Comparison of ENCODE assay signal across 9 cellular contexts in genomic region chr3:14428087-14429067, GRCh38.
DNase-seq lines count a peak whose midpoint lies in the region.
"Had no signal": no experiment of that assay in that cellular context is flagged by ENCODE, and none has a peak within 500 bp of the region (broad histone marks: within the 10 kb centered on the region; RNA-seq: fewer than 3 reads in every experiment).

No MANE protein-coding gene starts in this region.

- peak; percentile 76 for DNase-seq in activated effector memory CD4-positive, alpha-beta T cell treated with anti-CD3 and anti-CD28 coated beads, Interleukin-2, amount 50 U/mL, for 16 hours
- DNase-seq in activated effector memory CD4-positive, alpha-beta T cell treated with Interleukin-2 at 50 U/mL for 16 hours: no peak
- peak; percentile 63 for DNase-seq in activated CD4-positive, alpha-beta T cell treated with anti-CD3 and anti-CD28 coated beads for 48 hours
- DNase-seq in fibroblast of gingiva (ENCODE audit: low read depth) (peak; percentile 83), NK-92 (lab: John Stamatoyannopoulos, UW; ENCODE audit: unreplicated experiment) (no peak), HUDEP-2 (lab: John Stamatoyannopoulos, UW; ENCODE audit: unreplicated experiment in 76 of 76) (no peak), NCI-H524 (lab: John Stamatoyannopoulos, UW) (no peak)
- DNase-seq: NCI-H1417 had no signal

- peak overlapping the region; percentile 30 for H3K27ac ChIP-seq in subcutaneous abdominal adipose tissue (ENCODE audit: low read depth, low read length)

- no peak overlapping the region for H3K9ac ChIP-seq in subcutaneous abdominal adipose tissue (ENCODE audit: low read length in 5 of 5)

- H3K9me3 ChIP-seq in subcutaneous abdominal adipose tissue (ENCODE audit: control insufficient read depth in 5 of 5, low read length in 5 of 5): no peaks in the 10 kb centered on the region

- H3K36me3 ChIP-seq in subcutaneous abdominal adipose tissue (ENCODE audit: control insufficient read depth in 5 of 5, insufficient read depth in 5 of 5, low read length in 5 of 5): peaks cover 0 to under 1% (median 0%) of the 10 kb centered on the region in 5 donors

- no peak overlapping the region for H3K4me3 ChIP-seq in subcutaneous abdominal adipose tissue (ENCODE audit: low read depth in 1 of 5, low read length in 5 of 5)

- H3K4me1 ChIP-seq in subcutaneous abdominal adipose tissue (ENCODE audit: control insufficient read depth in 5 of 5, insufficient read depth in 5 of 5, low read length in 5 of 5): peaks cover 7 to 69% (median 59%) of the 10 kb centered on the region in 5 donors

- no peaks in the 10 kb centered on the region for H3K27me3 ChIP-seq in subcutaneous abdominal adipose tissue (ENCODE audit: control insufficient read depth in 5 of 5, insufficient read depth in 4 of 5, low read length in 5 of 5)

Comparison
In these comparisons a context has a peak if more than half of its experiments do, and no peak if none do; other contexts are left out.
1. DNase-seq: peak in activated effector memory CD4-positive, alpha-beta T cell treated with anti-CD3 and anti-CD28 coated beads, Interleukin-2, amount 50 U/mL, for 16 hours (single experiment), activated CD4-positive, alpha-beta T cell treated with anti-CD3 and anti-CD28 coated beads for 48 hours (single experiment) and fibroblast of gingiva (single experiment); none in activated effector memory CD4-positive, alpha-beta T cell treated with Interleukin-2 at 50 U/mL for 16 hours (single experiment), NK-92 (single experiment), HUDEP-2 (0 of 76) and NCI-H524 (0 of 2).